8 cellular contexts compared by ENCODE assay signal in genomic region chr10:110226926-110227641, GRCh38. TPM values are rescaled to one million over a fixed set of nuclear protein-coding genes. Genes with fewer than 3 reads are reported as not detected.
DNase-seq lines count a peak whose midpoint lies in the region; ATAC-seq and TF ChIP-seq lines count a peak whose summit lies in the region.

No MANE protein-coding gene starts in this region.

- BruUV-seq in mammary epithelial cell (replicated peaks; lab: Mats Ljungman, UMichigan) = no TSS peak

- no peak for TF ChIP-seq CTCF in WTC11 (IDR thresholded peaks at IDR 0.05)
- TF ChIP-seq CTCF in mammary epithelial cell (conservative IDR thresholded peaks at IDR 0.05 in 1 of 2, IDR thresholded peaks at IDR 0.05 in 1 of 2; ENCODE audit: extremely low read depth in 1 of 2, insufficient read depth in 1 of 2, low read depth in 1 of 2, low read length in 2 of 2) = no peak
- TF ChIP-seq CTCF in spleen (IDR thresholded peaks at IDR 0.05 in 8 of 11, conservative IDR thresholded peaks at IDR 0.05 in 3 of 11) = no peak

- TF ChIP-seq POLR2A in spleen (IDR thresholded peaks at IDR 0.05) = no peak

- H3K9me3 ChIP-seq in mammary epithelial cell (replicated peaks; ENCODE audit: insufficient read depth, low read length) (no peaks in the 10 kb centered on the region), spleen (no peaks in the 10 kb centered on the region)

- in situ Hi-C loops in mammary epithelial cell (cut with MboI; ENCODE audit: low sequenced_read_pairs in 2 of 2) = no loop called here

- H3K27me3 ChIP-seq in mammary epithelial cell (ENCODE audit: insufficient read depth, low read length) (no peaks in the 10 kb centered on the region), spleen (replicated peaks in 1 of 7) (no peaks in the 10 kb centered on the region)

- no peaks in the 10 kb centered on the region for H3K9me3 Mint-ChIP-seq in WTC11

- peak; percentile 60 for DNase-seq in EL
- peak; percentile 11 for DNase-seq in LoVo (ENCODE audit: low spot score)
- peak; percentile 59 for DNase-seq in WTC11 (ENCODE audit: low spot score)
- peak; percentile 27 for DNase-seq in mammary epithelial cell
- DNase-seq in iris pigment epithelial cell (ENCODE audit: low read depth) = peak; percentile 23
- DNase-seq in spleen = peak; percentile 95
- DNase-seq in NCI-H2029 (lab: John Stamatoyannopoulos, UW) = no peak
- no peak for DNase-seq in H4 (ENCODE audit: low spot score)

- H3K4me1 ChIP-seq in mammary epithelial cell (ENCODE audit: insufficient read depth, low read length) (peaks cover 24% of the 10 kb centered on the region), spleen (peaks cover 2 to 39% (median 22%) of the 10 kb centered on the region in 6 donors)

- H2AFZ ChIP-seq in mammary epithelial cell (ENCODE audit: low read depth, low read length) = peak overlapping the region; percentile 96

- dilution Hi-C loops in mammary epithelial cell (cut with HindIII; ENCODE audit: low sequenced_read_pairs) = no loop called here

- H3K27ac Mint-ChIP-seq in WTC11 = no peak overlapping the region

- H3K9ac ChIP-seq in mammary epithelial cell (ENCODE audit: insufficient read depth, low read length) = no peak overlapping the region

- peak overlapping the region; percentile 96 for H3K4me3 Mint-ChIP-seq in WTC11

- no peaks in the 10 kb centered on the region for H4K20me1 ChIP-seq in mammary epithelial cell (ENCODE audit: insufficient read depth, low read length)

- ATAC-seq in WTC11 = peak; percentile 37

- CTCF ChIA-PET in WTC11 (lab: Charles Lee) = interaction anchor here (0.6 to 1.6 kb wide), 10 partner anchors 16 to 400 kb away, joined by 3 to 12 read pairs (median 4); no protein-coding TSS in a partner anchor
- CTCF ChIA-PET in mammary epithelial cell (lab: Charles Lee; ENCODE audit: low non-redundant PET) = interaction anchor here (0.5 to 0.6 kb wide), 2 partner anchors 78 to 322 kb away, joined by 3 read pairs; partner anchors contain the start of gene SMNDC1

- H3K27me3 Mint-ChIP-seq in WTC11 (ENCODE audit: low read depth) = peaks cover 17% of the 10 kb centered on the region

- no peaks in the 10 kb centered on the region for H3K79me2 ChIP-seq in mammary epithelial cell (ENCODE audit: insufficient read depth, low read length)

- intact Hi-C loops in mammary epithelial cell (cut with micrococcal nuclease) = loop anchor here (1.0 to 10.0 kb wide), 5 partner anchors 52 to 345 kb away; partner anchors contain the start of gene ADD3
- intact Hi-C loops in spleen (cut with DNase I; ENCODE audit: low total_unique reads) = no loop called here

- H3K27ac ChIP-seq in mammary epithelial cell (ENCODE audit: insufficient read depth, low read depth, low read length) (no peak overlapping the region), spleen (peak overlapping the region in 7 of 8 donors; percentile 26 to 98 (median 96))

- no peaks in the 10 kb centered on the region for H3K36me3 ChIP-seq in mammary epithelial cell (ENCODE audit: insufficient read depth, low read length)
- H3K36me3 ChIP-seq in spleen = peaks cover 0 to 28% (median 4%) of the 10 kb centered on the region in 6 donors

- peak overlapping the region; percentile 63 to 95 (median 92) for H3K4me3 ChIP-seq in mammary epithelial cell (replicated peaks in 1 of 3; ENCODE audit: insufficient read depth in 1 of 3, low read depth in 2 of 3, low read length in 3 of 3)
- peak overlapping the region; percentile 30 to 97 (median 92) for H3K4me3 ChIP-seq in spleen

- POLR2A ChIA-PET in WTC11 (lab: Charles Lee) = interaction anchor here (0.7 to 9.5 kb wide), 2 partner anchors 18 to 21 kb away, joined by 3 to 101 read pairs; no protein-coding TSS in a partner anchor

- peaks cover 29% of the 10 kb centered on the region for H3K4me1 Mint-ChIP-seq in WTC11

- no peaks in the 10 kb centered on the region for H3K36me3 Mint-ChIP-seq in WTC11

- peak overlapping the region; percentile 76 for H3K4me2 ChIP-seq in mammary epithelial cell (ENCODE audit: insufficient read depth, low read depth, low read length)

- WGBS in mammary epithelial cell (ENCODE audit: low coverage, missing lambda C conversion rate) = 0% methylated on average over 1 of the region's 71 CpGs
- WGBS in spleen, 5 donors = 1 to 2% (median 1%) methylated on average over 39 to 71 of the region's 71 CpGs

TF ChIP-seq in WTC11, 78 proteins besides CTCF, POLR2A, EP300 and RAD21:
- TF ChIP-seq, protein P1, sequence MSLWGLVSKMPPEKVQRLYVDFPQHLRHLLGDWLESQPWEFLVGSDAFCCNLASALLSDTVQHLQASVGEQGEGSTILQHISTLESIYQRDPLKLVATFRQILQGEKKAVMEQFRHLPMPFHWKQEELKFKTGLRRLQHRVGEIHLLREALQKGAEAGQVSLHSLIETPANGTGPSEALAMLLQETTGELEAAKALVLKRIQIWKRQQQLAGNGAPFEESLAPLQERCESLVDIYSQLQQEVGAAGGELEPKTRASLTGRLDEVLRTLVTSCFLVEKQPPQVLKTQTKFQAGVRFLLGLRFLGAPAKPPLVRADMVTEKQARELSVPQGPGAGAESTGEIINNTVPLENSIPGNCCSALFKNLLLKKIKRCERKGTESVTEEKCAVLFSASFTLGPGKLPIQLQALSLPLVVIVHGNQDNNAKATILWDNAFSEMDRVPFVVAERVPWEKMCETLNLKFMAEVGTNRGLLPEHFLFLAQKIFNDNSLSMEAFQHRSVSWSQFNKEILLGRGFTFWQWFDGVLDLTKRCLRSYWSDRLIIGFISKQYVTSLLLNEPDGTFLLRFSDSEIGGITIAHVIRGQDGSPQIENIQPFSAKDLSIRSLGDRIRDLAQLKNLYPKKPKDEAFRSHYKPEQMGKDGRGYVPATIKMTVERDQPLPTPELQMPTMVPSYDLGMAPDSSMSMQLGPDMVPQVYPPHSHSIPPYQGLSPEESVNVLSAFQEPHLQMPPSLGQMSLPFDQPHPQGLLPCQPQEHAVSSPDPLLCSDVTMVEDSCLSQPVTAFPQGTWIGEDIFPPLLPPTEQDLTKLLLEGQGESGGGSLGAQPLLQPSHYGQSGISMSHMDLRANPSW (CRISPR knock-in tag; conservative IDR thresholded peaks at IDR 0.05; ENCODE audit: low read depth) = no peak
- TF ChIP-seq TCF7 (CRISPR knock-in tag; IDR thresholded peaks at IDR 0.05; ENCODE audit: low read depth) (peak; percentile 72; the same call in 1 of the 2 replicates), ATF1 (CRISPR knock-in tag; IDR thresholded peaks at IDR 0.05) (no peak), SP1 (CRISPR knock-in tag; conservative IDR thresholded peaks at IDR 0.05) (peak; percentile 85), FOXK1 (CRISPR knock-in tag; IDR thresholded peaks at IDR 0.05) (0 out of 2 replicates have a peak, but pooled peaks have one; percentile 37), HMGA2 (CRISPR knock-in tag; IDR thresholded peaks at IDR 0.05) (no peak), NR3C1 (CRISPR knock-in tag; conservative IDR thresholded peaks at IDR 0.05; ENCODE audit: low read depth) (no peak), ZBTB43 (CRISPR knock-in tag; IDR thresholded peaks at IDR 0.05) (0 out of 2 replicates have a peak, but pooled peaks have one; percentile 69), MYBL2 (CRISPR knock-in tag; IDR thresholded peaks at IDR 0.05) (0 out of 2 replicates have a peak, but pooled peaks have one; percentile 63), FOXP1 (CRISPR knock-in tag; IDR thresholded peaks at IDR 0.05; ENCODE audit: borderline replicate concordance) (peak; percentile 61; the same call in 1 of the 2 replicates), ZNF317 (CRISPR knock-in tag; IDR thresholded peaks at IDR 0.05; ENCODE audit: borderline replicate concordance, low read depth) (no peak), MXD4 (CRISPR knock-in tag; IDR thresholded peaks at IDR 0.05; ENCODE audit: borderline replicate concordance) (no peak), CREM (CRISPR knock-in tag; IDR thresholded peaks at IDR 0.05) (no peak)
- TF ChIP-seq, protein P2, sequence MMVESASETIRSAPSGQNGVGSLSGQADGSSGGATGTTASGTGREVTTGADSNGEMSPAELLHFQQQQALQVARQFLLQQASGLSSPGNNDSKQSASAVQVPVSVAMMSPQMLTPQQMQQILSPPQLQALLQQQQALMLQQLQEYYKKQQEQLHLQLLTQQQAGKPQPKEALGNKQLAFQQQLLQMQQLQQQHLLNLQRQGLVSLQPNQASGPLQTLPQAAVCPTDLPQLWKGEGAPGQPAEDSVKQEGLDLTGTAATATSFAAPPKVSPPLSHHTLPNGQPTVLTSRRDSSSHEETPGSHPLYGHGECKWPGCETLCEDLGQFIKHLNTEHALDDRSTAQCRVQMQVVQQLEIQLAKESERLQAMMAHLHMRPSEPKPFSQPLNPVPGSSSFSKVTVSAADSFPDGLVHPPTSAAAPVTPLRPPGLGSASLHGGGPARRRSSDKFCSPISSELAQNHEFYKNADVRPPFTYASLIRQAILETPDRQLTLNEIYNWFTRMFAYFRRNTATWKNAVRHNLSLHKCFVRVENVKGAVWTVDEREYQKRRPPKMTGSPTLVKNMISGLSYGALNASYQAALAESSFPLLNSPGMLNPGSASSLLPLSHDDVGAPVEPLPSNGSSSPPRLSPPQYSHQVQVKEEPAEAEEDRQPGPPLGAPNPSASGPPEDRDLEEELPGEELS (CRISPR knock-in tag; IDR thresholded peaks at IDR 0.05) = peak; percentile 83
- TF ChIP-seq, protein P3, sequence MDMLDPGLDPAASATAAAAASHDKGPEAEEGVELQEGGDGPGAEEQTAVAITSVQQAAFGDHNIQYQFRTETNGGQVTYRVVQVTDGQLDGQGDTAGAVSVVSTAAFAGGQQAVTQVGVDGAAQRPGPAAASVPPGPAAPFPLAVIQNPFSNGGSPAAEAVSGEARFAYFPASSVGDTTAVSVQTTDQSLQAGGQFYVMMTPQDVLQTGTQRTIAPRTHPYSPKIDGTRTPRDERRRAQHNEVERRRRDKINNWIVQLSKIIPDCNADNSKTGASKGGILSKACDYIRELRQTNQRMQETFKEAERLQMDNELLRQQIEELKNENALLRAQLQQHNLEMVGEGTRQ (CRISPR knock-in tag; IDR thresholded peaks at IDR 0.05) = 0 out of 2 replicates have a peak, but pooled peaks have one; percentile 9

RNA-seq across cellular contexts. Expression of gene MXI1, which starts 19.7 kb away (rescaled TPM):
- total RNA-seq in WTC11 (2021) (16.6 to 23.9 TPM (median 21.6 TPM) in 3 replicates), mammary epithelial cell (10 to 100 TPM; 17.0 to 19.3 TPM), spleen (10 to 100 TPM; 10.6 to 49.4 (median 20.7) TPM)
- polyA plus RNA-seq in mammary epithelial cell (10.5 TPM), spleen (1 to 10 TPM; 6.8 to 9.8 (median 8.8) TPM)
- polyA minus RNA-seq in mammary epithelial cell = 10.4 TPM
- total RNA-seq in H4 (2014; rRNA removed; shearing (Covaris generic)) = 16.7 and 17.4 TPM in 2 replicates

Comparison
In these comparisons a context has a peak if more than half of its experiments do, and no peak if none do; other contexts are left out.
1. DNase-seq: peak in EL (single experiment), LoVo (single experiment), WTC11 (single experiment), mammary epithelial cell (single experiment), iris pigment epithelial cell (single experiment) and spleen (single experiment); none in NCI-H2029 (single experiment) and H4 (single experiment).